Comparison of ENCODE assay signal across 34 cellular contexts in genomic region chr19:34215666-34216038, GRCh38.
"Had no signal": no experiment of that assay in that cellular context is flagged by ENCODE, and none has a peak within 500 bp of the region (broad histone marks: within the 10 kb centered on the region; RNA-seq: fewer than 3 reads in every experiment).

No MANE protein-coding gene starts in this region.

- H3K4me3 Mint-ChIP-seq: activated CD4-positive, alpha-beta memory T cell treated with anti-CD3 and anti-CD28 coated beads, Interleukin-2, amount 10 ng/mL, durations not matched to agents 7 days and 5 days; activated CD4-positive, alpha-beta T cell treated with anti-CD3 and anti-CD28 coated beads, Interleukin-2, amount 10 ng/mL, durations not matched to agents 7 days and 5 days; activated CD8-positive, alpha-beta memory T cell treated with anti-CD3 and anti-CD28 coated beads, Interleukin-2, amount 10 ng/mL, durations not matched to agents 7 days and 5 days; activated naive CD8-positive, alpha-beta T cell treated with anti-CD3 and anti-CD28 coated beads for 36 hours; brain; mesothelial cell of epicardium; neural crest cell had no signal

- H3K27me3 Mint-ChIP-seq: activated CD4-positive, alpha-beta memory T cell treated with anti-CD3 and anti-CD28 coated beads, Interleukin-2, amount 10 ng/mL, durations not matched to agents 7 days and 5 days; activated CD4-positive, alpha-beta T cell treated with anti-CD3 and anti-CD28 coated beads, Interleukin-2, amount 10 ng/mL, durations not matched to agents 7 days and 5 days; activated CD8-positive, alpha-beta memory T cell treated with anti-CD3 and anti-CD28 coated beads, Interleukin-2, amount 10 ng/mL, durations not matched to agents 7 days and 5 days; activated naive CD8-positive, alpha-beta T cell treated with anti-CD3 and anti-CD28 coated beads for 36 hours; brain; naive B cell had no signal

- H3K27ac Mint-ChIP-seq: activated CD4-positive, alpha-beta memory T cell treated with anti-CD3 and anti-CD28 coated beads, Interleukin-2, amount 10 ng/mL, durations not matched to agents 7 days and 5 days; activated CD4-positive, alpha-beta T cell treated with anti-CD3 and anti-CD28 coated beads, Interleukin-2, amount 10 ng/mL, durations not matched to agents 7 days and 5 days; activated CD8-positive, alpha-beta memory T cell treated with anti-CD3 and anti-CD28 coated beads, Interleukin-2, amount 10 ng/mL, durations not matched to agents 7 days and 5 days; activated naive CD8-positive, alpha-beta T cell treated with anti-CD3 and anti-CD28 coated beads for 36 hours; brain; mesothelial cell of epicardium had no signal

- H3K9me3 Mint-ChIP-seq: activated CD4-positive, alpha-beta memory T cell treated with anti-CD3 and anti-CD28 coated beads, Interleukin-2, amount 10 ng/mL, durations not matched to agents 7 days and 5 days; activated CD4-positive, alpha-beta T cell treated with anti-CD3 and anti-CD28 coated beads, Interleukin-2, amount 10 ng/mL, durations not matched to agents 7 days and 5 days; activated naive CD8-positive, alpha-beta T cell treated with anti-CD3 and anti-CD28 coated beads for 36 hours; brain; mesothelial cell of epicardium; naive B cell; neural crest cell had no signal

- H3K27ac ChIP-seq: ascending aorta, cardiac muscle cell, colonic mucosa, pancreas, psoas muscle, right atrium auricular region, suprapubic skin, tibial artery, upper lobe of right lung, WERI-Rb-1 had no signal

- DNase-seq: activated CD4-positive, alpha-beta memory T cell treated with anti-CD3 and anti-CD28 coated beads, Interleukin-2, amount 10 ng/mL, durations not matched to agents 7 days and 5 days; activated CD4-positive, alpha-beta T cell treated with anti-CD3 and anti-CD28 coated beads, Interleukin-2, amount 10 ng/mL, durations not matched to agents 7 days and 5 days; activated CD8-positive, alpha-beta memory T cell treated with anti-CD3 and anti-CD28 coated beads, Interleukin-2, amount 10 ng/mL, durations not matched to agents 7 days and 5 days; activated naive CD4-positive, alpha-beta T cell treated with Interleukin-2 at 50 U/mL for 16 hours; activated naive CD8-positive, alpha-beta T cell treated with anti-CD3 and anti-CD28 coated beads for 36 hours; activated T-cell treated with anti-CD3 and anti-CD28 coated beads, Interleukin-2, amount 50 U/mL, for 48 hours; cerebellar nuclear complex; colonic mucosa; effector CD8-positive, alpha-beta T cell; hippocampal formation; kidney; left colon; mammary epithelial cell; naive B cell; nucleus accumbens; pancreas; psoas muscle; stimulated activated CD4-positive, alpha-beta T cell treated with anti-CD3 and anti-CD28 coated beads, Interleukin-1b, Interleukin-23, amount 100 ng/mL, for 48 hours; T-helper 9 cell; tibial artery; upper lobe of right lung; WERI-Rb-1 had no signal

- H3K4me1 ChIP-seq: colonic mucosa, right atrium auricular region had no signal

- H3K9me3 ChIP-seq: ascending aorta, colonic mucosa, pancreas, psoas muscle, right atrium auricular region, suprapubic skin, tibial artery, upper lobe of right lung had no signal

- H3K4me1 Mint-ChIP-seq: neural crest cell had no signal

- FAIRE-seq: endometrium, frontal cortex, kidney, pancreas, TTC549 had no signal

- ATAC-seq: activated CD4-positive, CD25-positive, alpha-beta regulatory T cell treated with anti-CD3 and anti-CD28 coated beads, Interleukin-2, amount 50 U/mL, for 24 hours; activated CD8-positive, alpha-beta memory T cell treated with anti-CD3 and anti-CD28 coated beads, Interleukin-2, amount 10 ng/mL, durations not matched to agents 7 days and 5 days; left colon; psoas muscle; upper lobe of right lung had no signal

- H3K4me3 ChIP-seq: ascending aorta, cardiac muscle cell, colonic mucosa, pancreas, psoas muscle, right atrium auricular region, smooth muscle cell, suprapubic skin, tibial artery, upper lobe of right lung had no signal

- H3K4me2 ChIP-seq: smooth muscle cell had no signal

- H3K27me3 ChIP-seq: ascending aorta, cardiac muscle cell, colonic mucosa, pancreas, right atrium auricular region, suprapubic skin, tibial artery, upper lobe of right lung had no signal
